ENCODE assay signal across 16 cellular contexts in the genomic region with DNA sequence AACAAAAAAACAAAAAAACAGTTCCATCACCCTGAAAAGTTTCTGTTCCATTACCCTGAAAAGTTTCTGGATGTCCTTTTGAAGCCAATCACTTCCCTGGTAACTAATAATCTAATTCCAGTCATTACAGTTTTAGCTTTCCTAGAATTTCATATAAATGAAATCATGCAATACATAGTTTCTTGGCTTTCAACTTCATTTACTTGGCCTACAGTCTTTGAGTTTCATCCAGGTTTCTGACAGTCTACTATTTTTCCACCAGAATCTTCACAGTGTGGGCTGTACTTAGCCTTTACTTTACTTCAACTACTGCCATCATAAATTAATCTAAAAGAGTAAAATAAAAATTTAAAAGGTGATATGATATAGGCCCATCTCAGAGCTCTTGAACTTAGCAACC. TPM values are rescaled to one million over a fixed set of nuclear protein-coding genes. Genes with fewer than 3 reads are reported as not detected.
DNase-seq lines count a peak whose midpoint lies in the region; ATAC-seq and TF ChIP-seq lines count a peak whose summit lies in the region.
"Had no signal": no experiment of that assay in that cellular context is flagged by ENCODE, and none has a peak within 500 bp of the region (broad histone marks: within the 10 kb centered on the region; RNA-seq: fewer than 3 reads in every experiment).

No MANE protein-coding gene starts in this region.

- intact Hi-C loops in activated T-helper 1 cell treated with anti-CD3 and anti-CD28 coated beads, Interleukin-12 subunit alpha, Interleukin-12 subunit beta, Interleukin-2, Interleukin-4 antibody, amounts not matched to agents 30 ng/mL and 10 ng/mL and 1 ng/mL, durations not matched to agents 14 hours and 24 hours and 36 hours (cut with micrococcal nuclease), result loop anchor here (5.0 kb wide), 1 partner anchor 98 kb away; no protein-coding TSS in a partner anchor

- H3K27ac Mint-ChIP-seq in activated T-helper 1 cell treated with anti-CD3 and anti-CD28 coated beads, Interleukin-12 subunit alpha, Interleukin-12 subunit beta, Interleukin-2, Interleukin-4 antibody, amounts not matched to agents 30 ng/mL and 10 ng/mL and 1 ng/mL, durations not matched to agents 14 hours and 24 hours and 36 hours, result peak overlapping the region; percentile 21
- H3K27ac Mint-ChIP-seq: CD14-positive monocyte, H9 had no signal

- TF ChIP-seq CTCF in fibroblast of the aortic adventitia (IDR thresholded peaks at IDR 0.05; ENCODE audit: insufficient read depth, low read length), result no peak

- H3K4me1 Mint-ChIP-seq in activated T-helper 1 cell treated with anti-CD3 and anti-CD28 coated beads, Interleukin-12 subunit alpha, Interleukin-12 subunit beta, Interleukin-2, Interleukin-4 antibody, amounts not matched to agents 30 ng/mL and 10 ng/mL and 1 ng/mL, durations not matched to agents 14 hours and 24 hours and 36 hours (ENCODE audit: low read depth), result peaks cover 46% of the 10 kb centered on the region

- H3K4me1 ChIP-seq in rectal smooth muscle tissue (ENCODE audit: control insufficient read depth, insufficient read depth, low read length), result peaks cover 10% of the 10 kb centered on the region

- H3K9ac ChIP-seq in rectal smooth muscle tissue (ENCODE audit: low read length), result no peak overlapping the region
- H3K9ac ChIP-seq: BLaER1 had no signal

- no peaks in the 10 kb centered on the region for H3K27me3 Mint-ChIP-seq in activated T-helper 1 cell treated with anti-CD3 and anti-CD28 coated beads, Interleukin-12 subunit alpha, Interleukin-12 subunit beta, Interleukin-2, Interleukin-4 antibody, amounts not matched to agents 30 ng/mL and 10 ng/mL and 1 ng/mL, durations not matched to agents 14 hours and 24 hours and 36 hours (ENCODE audit: insufficient read depth)
- H3K27me3 Mint-ChIP-seq: CD4-positive, alpha-beta memory T cell had no signal

- no peaks in the 10 kb centered on the region for H3K36me3 ChIP-seq in rectal smooth muscle tissue (ENCODE audit: control insufficient read depth, insufficient read depth, low read length)
- H3K36me3 ChIP-seq: BLaER1 had no signal

- DNase-seq in NCI-H446 (lab: John Stamatoyannopoulos, UW), result peak; percentile 18 to 25
- DNase-seq in activated T-helper 1 cell treated with anti-CD3 and anti-CD28 coated beads, Interleukin-12 subunit alpha, Interleukin-12 subunit beta, Interleukin-2, Interleukin-4 antibody, amounts not matched to agents 30 ng/mL and 10 ng/mL and 1 ng/mL, durations not matched to agents 14 hours and 24 hours and 36 hours (ENCODE audit: low spot score), result no peak
- DNase-seq in fibroblast of the aortic adventitia (ENCODE audit: low read depth), result peak; percentile 62
- no peak for DNase-seq in activated CD4-positive, alpha-beta T cell treated with anti-CD3 and anti-CD28 coated beads, Interleukin-2, amount 50 U/mL, for 1 hour
- DNase-seq in anterior cingulate cortex (lab: John Stamatoyannopoulos, UW), result no peak
- DNase-seq: 8988T; CD4-positive, alpha-beta memory T cell; DMS153; DMS79; GDM1; GOT3; H9 had no signal

- no peak for ATAC-seq in HG02642 (IDR thresholded peaks at IDR 0.05; ENCODE audit: poor library complexity, unreplicated experiment)

- H3K27ac ChIP-seq in rectal smooth muscle tissue (ENCODE audit: low read depth, low read length), result peak overlapping the region; percentile 51
- H3K27ac ChIP-seq: BLaER1 had no signal

- H3K4me3 Mint-ChIP-seq in activated T-helper 1 cell treated with anti-CD3 and anti-CD28 coated beads, Interleukin-12 subunit alpha, Interleukin-12 subunit beta, Interleukin-2, Interleukin-4 antibody, amounts not matched to agents 30 ng/mL and 10 ng/mL and 1 ng/mL, durations not matched to agents 14 hours and 24 hours and 36 hours, result no peak overlapping the region
- H3K4me3 Mint-ChIP-seq: CD14-positive monocyte; CD4-positive, alpha-beta memory T cell; H9 had no signal

- no peaks in the 10 kb centered on the region for H3K27me3 ChIP-seq in rectal smooth muscle tissue (ENCODE audit: control insufficient read depth, insufficient read depth, low read length)
- H3K27me3 ChIP-seq: BLaER1 had no signal

- H3K4me3 ChIP-seq in fibroblast of the aortic adventitia (ENCODE audit: low read depth, low read length), result no peak overlapping the region
- no peak overlapping the region for H3K4me3 ChIP-seq in rectal smooth muscle tissue (ENCODE audit: low read length)
- H3K4me3 ChIP-seq: BLaER1 had no signal

- H3K9me3 Mint-ChIP-seq in activated T-helper 1 cell treated with anti-CD3 and anti-CD28 coated beads, Interleukin-12 subunit alpha, Interleukin-12 subunit beta, Interleukin-2, Interleukin-4 antibody, amounts not matched to agents 30 ng/mL and 10 ng/mL and 1 ng/mL, durations not matched to agents 14 hours and 24 hours and 36 hours, result no peaks in the 10 kb centered on the region
- H3K9me3 Mint-ChIP-seq: CD4-positive, alpha-beta memory T cell; H9 had no signal

- peaks cover 7% of the 10 kb centered on the region for H3K36me3 Mint-ChIP-seq in activated T-helper 1 cell treated with anti-CD3 and anti-CD28 coated beads, Interleukin-12 subunit alpha, Interleukin-12 subunit beta, Interleukin-2, Interleukin-4 antibody, amounts not matched to agents 30 ng/mL and 10 ng/mL and 1 ng/mL, durations not matched to agents 14 hours and 24 hours and 36 hours (ENCODE audit: low read depth)
- H3K36me3 Mint-ChIP-seq: CD14-positive monocyte had no signal

RNA-seq across cellular contexts. Expression of gene RPS6KA5, which starts 55.5 kb away (rescaled TPM):
- 16.6 and 16.7 TPM in 2 replicates for total RNA-seq in activated T-helper 1 cell treated with anti-CD3 and anti-CD28 coated beads, Interleukin-12 subunit alpha, Interleukin-12 subunit beta, Interleukin-2, Interleukin-4 antibody, amounts not matched to agents 30 ng/mL and 10 ng/mL and 1 ng/mL, durations not matched to agents 14 hours and 24 hours and 36 hours
- 5.0 and 8.0 TPM in 2 replicates for total RNA-seq in fibroblast of the aortic adventitia (ENCODE audit: low replicate concordance)

Comparison
In these comparisons a context has a peak if more than half of its experiments do, and no peak if none do; other contexts are left out.
1. DNase-seq: peak in NCI-H446 (2 of 2) and fibroblast of the aortic adventitia (single experiment); none in activated T-helper 1 cell treated with anti-CD3 and anti-CD28 coated beads, Interleukin-12 subunit alpha, Interleukin-12 subunit beta, Interleukin-2, Interleukin-4 antibody, amounts not matched to agents 30 ng/mL and 10 ng/mL and 1 ng/mL, durations not matched to agents 14 hours and 24 hours and 36 hours (single experiment), activated CD4-positive, alpha-beta T cell treated with anti-CD3 and anti-CD28 coated beads, Interleukin-2, amount 50 U/mL, for 1 hour (single experiment) and anterior cingulate cortex (0 of 58).